8 cellular contexts compared by ENCODE assay signal in genomic region chr3:48989796-48990635, GRCh38. TPM values are rescaled to one million over a fixed set of nuclear protein-coding genes. Genes with fewer than 3 reads are reported as not detected.
DNase-seq lines count a peak whose midpoint lies in the region; ATAC-seq and TF ChIP-seq lines count a peak whose summit lies in the region.

Gene P4HTM, plus strand, starts transcription at chr3:48990241. Its CDS starts 16 bp downstream, at chr3:48990257.

- peak within 1 kb of the TSS; percentile 95 for H3K27ac Mint-ChIP-seq in activated CD4-positive, alpha-beta T cell treated with anti-CD3 and anti-CD28 coated beads, Interleukin-2, amount 10 ng/mL, durations not matched to agents 7 days and 5 days

- TF ChIP-seq CTCF in GM13977 (IDR thresholded peaks at IDR 0.05; ENCODE audit: extremely low read depth, insufficient read depth, missing control alignments) (peak; percentile 24), colonic mucosa (IDR thresholded peaks at IDR 0.05) (peak; percentile 23)

- peak within 1 kb of the TSS; percentile 94 for H3K27ac ChIP-seq in colonic mucosa

- H3K4me3 ChIP-seq in colonic mucosa: peak within 1 kb of the TSS; percentile 99

- no peaks in the 10 kb centered on the region for H3K9me3 Mint-ChIP-seq in activated CD4-positive, alpha-beta T cell treated with anti-CD3 and anti-CD28 coated beads, Interleukin-2, amount 10 ng/mL, durations not matched to agents 7 days and 5 days

- H3K27me3 ChIP-seq in colonic mucosa: no peaks in the 10 kb centered on the region

- in situ Hi-C loops in GM13977 (cut with MboI; ENCODE audit: low pct_unique_long_range_greater_than_20kb, low sequenced_read_pairs, unreplicated experiment): no loop called here

- peaks cover 16% of the 10 kb centered on the region for H3K36me3 Mint-ChIP-seq in activated CD4-positive, alpha-beta T cell treated with anti-CD3 and anti-CD28 coated beads, Interleukin-2, amount 10 ng/mL, durations not matched to agents 7 days and 5 days (ENCODE audit: low read depth)

- peaks cover 56% of the 10 kb centered on the region for H3K4me1 Mint-ChIP-seq in activated CD4-positive, alpha-beta T cell treated with anti-CD3 and anti-CD28 coated beads, Interleukin-2, amount 10 ng/mL, durations not matched to agents 7 days and 5 days

- peak within 1 kb of the TSS; percentile 88 to 96 for H3K9ac ChIP-seq in colonic mucosa (ENCODE audit: low read depth in 2 of 2, low read length in 2 of 2)

- peak; percentile 83 for DNase-seq in GM13977 (ENCODE audit: low spot score)
- DNase-seq in NCI-H446 treated with DMSO at 0.1 percent for 48 hours (lab: John Stamatoyannopoulos, UW): peak; percentile 44
- DNase-seq in activated CD4-positive, alpha-beta T cell treated with anti-CD3 and anti-CD28 coated beads, Interleukin-2, amount 10 ng/mL, durations not matched to agents 7 days and 5 days: peak; percentile 65
- peak; percentile 90 for DNase-seq in colonic mucosa
- peak; percentile 95 for DNase-seq in left kidney (ENCODE audit: low read depth, low spot score)
- DNase-seq in stimulated activated CD4-positive, alpha-beta T cell treated with anti-CD3 and anti-CD28 coated beads, Interleukin-2, amount 100 ng/mL, for 24 hours: peak; percentile 85 to 86
- no peak for DNase-seq in NCI-H1048 (lab: John Stamatoyannopoulos, UW)

- H3K4me1 ChIP-seq in colonic mucosa: peaks cover 16% of the 10 kb centered on the region

- no peaks in the 10 kb centered on the region for H3K36me3 ChIP-seq in colonic mucosa

- H3K27me3 Mint-ChIP-seq in activated CD4-positive, alpha-beta T cell treated with anti-CD3 and anti-CD28 coated beads, Interleukin-2, amount 10 ng/mL, durations not matched to agents 7 days and 5 days: no peaks in the 10 kb centered on the region

- H3K4me3 Mint-ChIP-seq in activated CD4-positive, alpha-beta T cell treated with anti-CD3 and anti-CD28 coated beads, Interleukin-2, amount 10 ng/mL, durations not matched to agents 7 days and 5 days: peak within 1 kb of the TSS; percentile 91

- H3K9me3 ChIP-seq in colonic mucosa: no peaks in the 10 kb centered on the region

- POLR2A ChIA-PET in activated CD4-positive, alpha-beta T cell treated with anti-CD3 and anti-CD28 coated beads, Interleukin-2, amount 10 ng/mL, durations not matched to agents 7 days and 5 days (lab: Charles Lee): interaction anchor here (1.7 kb wide), 1 partner anchor 17 kb away, joined by 9 read pairs; the partner anchor contains the start of gene WDR6

- peak; percentile 57 for ATAC-seq in HG02852 (IDR thresholded peaks at IDR 0.05; ENCODE audit: unreplicated experiment)

- intact Hi-C loops in colonic mucosa (cut with DNase I): loop anchor here (5.0 to 10.0 kb wide), 2 partner anchors 105 to 457 kb away; partner anchors contain the start of gene QRICH1

- CTCF ChIA-PET in activated CD4-positive, alpha-beta T cell treated with anti-CD3 and anti-CD28 coated beads, Interleukin-2, amount 10 ng/mL, durations not matched to agents 7 days and 5 days (lab: Charles Lee): interaction anchor here (1.0 to 3.9 kb wide), 7 partner anchors 16 to 114 kb away, joined by 3 to 23 read pairs (median 5); partner anchors contain the start of genes NDUFAF3, QARS1 and WDR6

RNA-seq across cellular contexts. Expression of gene P4HTM, which starts in this region (rescaled TPM):
- 10 to 100 TPM; 45.3 to 47.6 TPM for total RNA-seq in activated CD4-positive, alpha-beta T cell treated with anti-CD3 and anti-CD28 coated beads, Interleukin-2, amount 10 ng/mL, durations not matched to agents 7 days and 5 days
- 10 to 100 TPM; 34.9 to 73.9 TPM for total RNA-seq in colonic mucosa
